Comparison of ENCODE assay signal across 26 cellular contexts in the genomic region with DNA sequence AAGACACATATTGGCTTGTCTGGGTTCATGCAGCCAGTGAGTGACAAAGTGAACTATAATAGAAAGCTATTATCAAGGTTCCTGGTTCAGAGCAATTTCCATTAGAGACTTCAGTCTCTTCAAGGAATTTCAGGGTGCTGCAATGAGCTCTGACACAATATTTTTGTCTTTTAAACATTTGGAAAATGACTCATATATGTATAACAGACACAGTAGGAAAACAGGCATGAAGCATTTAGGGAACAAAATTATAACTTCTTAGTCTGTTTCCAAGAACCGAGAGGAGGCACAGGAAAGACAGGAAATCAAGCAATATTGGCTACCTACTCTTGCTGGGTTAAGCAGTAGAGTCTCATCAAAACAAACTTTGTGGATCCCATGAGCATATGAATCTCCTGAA.
DNase-seq lines count a peak whose midpoint lies in the region; ATAC-seq and TF ChIP-seq lines count a peak whose summit lies in the region.
"Had no signal": no experiment of that assay in that cellular context is flagged by ENCODE, and none has a peak within 500 bp of the region (broad histone marks: within the 10 kb centered on the region; RNA-seq: fewer than 3 reads in every experiment).

No MANE protein-coding gene starts in this region.

- no peak overlapping the region for H3K4me3 ChIP-seq in fibroblast of mammary gland (ENCODE audit: control insufficient read depth, low read depth, low read length)
- no peak overlapping the region for H3K4me3 ChIP-seq in skeletal muscle satellite cell (ENCODE audit: low read length)
- H3K4me3 ChIP-seq in hepatocyte, result no peak overlapping the region
- H3K4me3 ChIP-seq: colonic mucosa, esophagus muscularis mucosa, GM12878, prostate gland, sigmoid colon had no signal

- H3K4me2 ChIP-seq in skeletal muscle satellite cell (ENCODE audit: low read length), result peak overlapping the region; percentile 5
- no peak overlapping the region for H3K4me2 ChIP-seq in hepatocyte

- 87% methylated on average over 1 of the region's 1 CpG for WGBS in hepatocyte (ENCODE audit: low lambda C conversion rate, missing lambda C conversion rate)

- H3K4me1 ChIP-seq in skeletal muscle satellite cell (ENCODE audit: control insufficient read depth, insufficient read depth, low read length) (peaks cover 12% of the 10 kb centered on the region), hepatocyte (ENCODE audit: insufficient read depth) (no peaks in the 10 kb centered on the region)
- H3K4me1 ChIP-seq: colonic mucosa, esophagus muscularis mucosa, prostate gland, sigmoid colon had no signal

- no peaks in the 10 kb centered on the region for H4K20me1 ChIP-seq in hepatocyte (ENCODE audit: insufficient read depth, poor library complexity, severe bottlenecking)

- H3K9me3 ChIP-seq in skeletal muscle satellite cell (replicated peaks; ENCODE audit: low read length) (no peaks in the 10 kb centered on the region), hepatocyte (ENCODE audit: low read depth) (no peaks in the 10 kb centered on the region)
- H3K9me3 ChIP-seq: colonic mucosa, prostate gland had no signal

- DNase-seq in ELR (ENCODE audit: low read depth) (peak; percentile 34), M059J (ENCODE audit: low read depth) (peak; percentile 13), fibroblast of mammary gland (ENCODE audit: low read depth) (peak; percentile 54), cerebellar nuclear complex (lab: John Stamatoyannopoulos, UW) (no peak), hepatocyte (ENCODE audit: low spot score) (no peak)
- DNase-seq: activated B cell treated with CpG ODN at 0.5 μM for 24 hours; activated CD4-positive, alpha-beta T cell treated with anti-CD3 and anti-CD28 coated beads, Interleukin-2, amount 50 U/mL, for 4 hours; activated CD8-positive, alpha-beta memory T cell treated with anti-CD3 and anti-CD28 coated beads, Interleukin-2, amount 50 U/mL, for 4 hours; colonic mucosa; DMS53; head of caudate nucleus; left cardiac atrium; MM.1S; NCI-H1417 treated with DMSO at 0.1 percent for 48 hours; NCI-H2081 treated with DMSO at 0.1 percent for 48 hours; NCI-H345; sigmoid colon; stimulated activated CD8-positive, alpha-beta memory T cell treated with anti-CD3 and anti-CD28 coated beads, Interleukin-4, amount 100 ng/mL, for 48 hours; T1000 had no signal

- no peaks in the 10 kb centered on the region for H3K79me2 ChIP-seq in hepatocyte

- H3K9me2 ChIP-seq in hepatocyte (replicated peaks; ENCODE audit: insufficient read depth), result no peaks in the 10 kb centered on the region

- H2AFZ ChIP-seq in hepatocyte, result no peak overlapping the region

- H3K27ac ChIP-seq in hepatocyte, result no peak overlapping the region
- H3K27ac ChIP-seq: colonic mucosa, esophagus muscularis mucosa, prostate gland, sigmoid colon had no signal

- H3K27me3 ChIP-seq in skeletal muscle satellite cell (ENCODE audit: control insufficient read depth, insufficient read depth, low read length), result no peaks in the 10 kb centered on the region
- H3K27me3 ChIP-seq in hepatocyte, result no peaks in the 10 kb centered on the region
- H3K27me3 ChIP-seq: colonic mucosa, esophagus muscularis mucosa, sigmoid colon had no signal

- TF ChIP-seq CTCF in fibroblast of mammary gland (conservative IDR thresholded peaks at IDR 0.05; ENCODE audit: control insufficient read depth, insufficient read depth, low read depth, low read length) (no peak), hepatocyte (IDR thresholded peaks at IDR 0.05; ENCODE audit: poor library complexity) (no peak)

- no peak overlapping the region for H3K9ac ChIP-seq in skeletal muscle satellite cell (ENCODE audit: low read depth, low read length)

- H3K36me3 ChIP-seq in skeletal muscle satellite cell (ENCODE audit: insufficient read depth, low read length) (no peaks in the 10 kb centered on the region), hepatocyte (replicated peaks; ENCODE audit: insufficient read depth, low read depth) (no peaks in the 10 kb centered on the region)
- H3K36me3 ChIP-seq: colonic mucosa, esophagus muscularis mucosa, prostate gland, sigmoid colon had no signal

- no peak for ATAC-seq in GM21786 (IDR thresholded peaks at IDR 0.05; ENCODE audit: unreplicated experiment)
- ATAC-seq in GM18498 (IDR thresholded peaks at IDR 0.05; ENCODE audit: unreplicated experiment), result no peak
- ATAC-seq: activated T-helper 17 cell treated with anti-CD3 and anti-CD28 coated beads, Interleukin-2, amount 50 U/mL, for 72 hours; GM12878; left cardiac atrium had no signal

Comparison
In these comparisons a context has a peak if more than half of its experiments do, and no peak if none do; other contexts are left out.
1. DNase-seq: peak in ELR (single experiment), M059J (single experiment) and fibroblast of mammary gland (single experiment); none in cerebellar nuclear complex (0 of 2) and hepatocyte (single experiment).